In the genomic region with DNA sequence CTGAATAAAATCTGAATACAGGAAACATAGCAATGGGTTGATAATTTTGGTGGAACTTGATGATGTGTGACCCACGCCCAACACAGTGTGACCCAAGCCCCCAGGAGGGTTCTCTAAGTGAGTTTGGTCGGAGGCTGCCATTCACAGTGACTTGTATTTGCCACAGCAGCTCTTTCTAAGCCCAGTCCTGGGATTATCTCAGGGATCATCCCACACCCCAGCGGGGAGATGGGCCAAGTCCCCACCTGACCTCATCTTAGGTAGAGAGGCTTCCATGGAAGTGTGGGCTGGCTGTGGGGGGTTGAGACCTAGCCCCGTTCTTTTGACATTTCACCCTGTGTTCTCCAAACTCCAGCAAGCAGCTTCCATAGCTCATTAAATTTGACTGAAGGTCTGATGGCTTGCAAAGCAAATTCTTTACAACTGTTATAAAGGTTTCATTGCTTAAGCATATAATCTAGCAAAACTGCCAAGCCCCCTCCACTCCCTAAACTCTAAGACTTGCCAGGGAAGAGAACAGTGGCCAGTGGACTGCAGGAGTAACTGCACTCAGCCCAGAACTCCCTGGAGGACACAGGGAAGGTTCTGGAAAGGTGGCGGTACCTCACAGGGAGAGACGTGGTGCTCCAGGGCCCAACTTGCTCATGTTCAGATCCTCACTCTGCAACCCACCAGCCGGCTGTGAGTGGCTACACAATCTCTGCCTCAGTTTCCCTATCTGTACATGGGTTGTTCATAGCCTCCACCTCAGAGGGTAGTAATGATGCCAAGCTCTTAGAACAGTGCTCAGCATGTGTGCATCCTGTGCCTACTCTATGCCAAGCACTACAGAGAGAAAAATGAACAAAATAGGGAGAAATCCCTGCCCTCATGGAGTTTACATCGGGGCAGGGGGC, we compare ENCODE assay signal across 20 cellular contexts. TPM values are rescaled to one million over a fixed set of nuclear protein-coding genes. Genes with fewer than 3 reads are reported as not detected.
"Had no signal": no experiment of that assay in that cellular context is flagged by ENCODE, and none has a peak within 500 bp of the region (broad histone marks: within the 10 kb centered on the region; RNA-seq: fewer than 3 reads in every experiment).

No MANE protein-coding gene starts in this region.

- H3K4me3 ChIP-seq: cardiac muscle cell, left ventricle myocardium inferior, pancreas, sigmoid colon had no signal

- H3K9me3 ChIP-seq: left ventricle myocardium inferior, pancreas, sigmoid colon had no signal

- H3K27ac ChIP-seq: cardiac muscle cell, foreskin keratinocyte, left ventricle myocardium inferior, pancreas, sigmoid colon had no signal

- ATAC-seq: foreskin keratinocyte; naive thymus-derived CD8-positive, alpha-beta T cell; stimulated activated naive B cell treated with anti-CD40 and anti-IgM and Interleukin-4, amounts not matched to agents 10 μg/mL and 1 μg/mL and 100 μg/mL, for 72 hours had no signal

- DNase-seq: activated CD4-positive, alpha-beta T cell treated with anti-CD3 and anti-CD28 coated beads, Interleukin-2, amount 50 U/mL, for 48 hours; activated gamma-delta T cell treated with Interleukin-2 at 50 U/mL for 16 hours; activated naive CD8-positive, alpha-beta T cell treated with anti-CD3 and anti-CD28 coated beads for 36 hours; activated T-cell treated with anti-CD3 and anti-CD28 coated beads for 4 hours; amygdala; glutamatergic neuron; sigmoid colon; stimulated activated naive B cell treated with anti-CD40 and anti-IgM and Interleukin-4, amounts not matched to agents 10 μg/mL and 1 μg/mL and 100 μg/mL, for 72 hours; T-helper 2 cell had no signal

- H3K27me3 ChIP-seq: cardiac muscle cell, pancreas had no signal

- H3K36me3 ChIP-seq: cardiac muscle cell, left ventricle myocardium inferior, pancreas, sigmoid colon had no signal

- H3K4me1 ChIP-seq: foreskin keratinocyte, sigmoid colon had no signal

RNA-seq across cellular contexts. Expression of a gene that starts 1.0 kb away (rescaled TPM):
- total RNA-seq: activated naive CD8-positive, alpha-beta T cell treated with anti-CD3 and anti-CD28 coated beads for 36 hours; activated T-helper 1 cell treated with anti-CD3 and anti-CD28 coated beads, Interleukin-12 subunit alpha, Interleukin-12 subunit beta, Interleukin-2, Interleukin-4 antibody, amounts not matched to agents 30 ng/mL and 10 ng/mL and 1 ng/mL, durations not matched to agents 14 hours and 24 hours and 36 hours; chondrocyte; dermis microvascular lymphatic vessel endothelial cell; epithelial cell of proximal tubule; foreskin keratinocyte; naive thymus-derived CD8-positive, alpha-beta T cell had no signal

RNA-seq across cellular contexts. Expression of a gene that starts 35.0 kb away (rescaled TPM):
- total RNA-seq: activated naive CD8-positive, alpha-beta T cell treated with anti-CD3 and anti-CD28 coated beads for 36 hours; activated T-helper 1 cell treated with anti-CD3 and anti-CD28 coated beads, Interleukin-12 subunit alpha, Interleukin-12 subunit beta, Interleukin-2, Interleukin-4 antibody, amounts not matched to agents 30 ng/mL and 10 ng/mL and 1 ng/mL, durations not matched to agents 14 hours and 24 hours and 36 hours; chondrocyte; dermis microvascular lymphatic vessel endothelial cell; fibroblast of lung; foreskin keratinocyte; left ventricle myocardium inferior; naive thymus-derived CD8-positive, alpha-beta T cell; urinary bladder had no signal
